Comparison of ENCODE assay signal across 1 cellular context in the genomic region with DNA sequence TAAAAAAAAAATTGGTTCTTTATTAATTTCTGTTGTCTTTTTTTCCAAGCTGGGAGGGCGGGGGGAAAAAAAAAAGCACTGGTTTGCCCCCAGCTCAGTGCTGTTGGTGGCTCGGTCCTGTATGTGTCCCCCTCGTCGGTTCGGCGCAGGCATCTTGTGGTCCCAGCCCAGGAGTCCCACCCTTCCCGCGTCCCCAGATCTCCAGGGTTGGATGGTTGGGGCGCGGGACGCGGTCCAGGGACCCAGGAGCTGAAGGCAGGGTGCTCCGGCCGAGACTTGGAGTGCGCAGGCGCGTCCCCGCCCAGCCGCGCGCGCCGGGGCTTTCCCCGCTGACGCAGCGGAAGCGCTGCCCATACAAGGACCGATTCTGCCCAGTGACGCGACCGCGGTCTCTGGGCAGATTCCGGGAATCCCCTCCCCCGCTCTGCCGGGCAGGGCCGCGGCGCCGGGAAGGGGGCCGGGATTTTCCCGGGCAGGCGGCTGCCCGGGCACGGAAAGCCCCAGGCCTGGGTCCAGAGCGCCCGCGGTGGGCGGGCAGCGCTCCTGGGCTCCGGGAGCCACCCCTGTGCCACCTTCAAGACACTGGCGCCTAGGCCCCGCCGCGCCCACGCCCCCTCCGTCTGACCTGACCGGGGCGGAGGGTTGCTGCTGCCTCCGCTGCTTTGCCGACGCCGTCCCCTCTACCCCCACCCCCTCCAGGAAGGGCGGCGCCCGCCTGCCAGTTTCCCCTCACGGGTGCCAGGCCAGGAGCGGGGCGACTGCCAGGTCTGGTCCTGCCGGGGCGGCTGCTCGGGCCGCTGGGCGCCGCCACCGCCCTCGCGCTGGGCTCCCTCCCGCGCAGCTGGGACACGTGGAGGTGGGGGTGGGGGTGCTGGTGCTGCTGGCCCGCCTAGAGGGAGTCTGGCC.
TF ChIP-seq lines count a peak whose summit lies in the region.

No MANE protein-coding gene starts in this region.

TF ChIP-seq in HepG2, 621 proteins besides CTCF, POLR2A, EP300 and RAD21 (continued from another document and continues in another):
- peak; percentile 82; the same call in 1 of the 2 replicates for TF ChIP-seq KLF9 (CRISPR knock-in tag; IDR thresholded peaks at IDR 0.05; ENCODE audit: low read depth)
- TF ChIP-seq RFX3 (CRISPR knock-in tag; IDR thresholded peaks at IDR 0.05): no peak
- TF ChIP-seq ZNF253 (CRISPR knock-in tag; IDR thresholded peaks at IDR 0.05; ENCODE audit: borderline replicate concordance): no peak
- TF ChIP-seq TMF1 (CRISPR knock-in tag; IDR thresholded peaks at IDR 0.05; ENCODE audit: low read depth): no peak
- TF ChIP-seq GTF3A (CRISPR knock-in tag; conservative IDR thresholded peaks at IDR 0.05): no peak
- TF ChIP-seq ZNF788 (CRISPR knock-in tag; IDR thresholded peaks at IDR 0.05; ENCODE audit: borderline replicate concordance): peak; percentile 33; the same call in 1 of the 2 replicates
- peak; percentile 85 for TF ChIP-seq GABPB1 (CRISPR knock-in tag; IDR thresholded peaks at IDR 0.05)
- peak; percentile 73 for TF ChIP-seq HOXA3 (CRISPR knock-in tag; IDR thresholded peaks at IDR 0.05)
- TF ChIP-seq SALL1 (CRISPR knock-in tag; IDR thresholded peaks at IDR 0.05): peak; percentile 22; the same call in 1 of the 2 replicates
- TF ChIP-seq ZNF430 (CRISPR knock-in tag; IDR thresholded peaks at IDR 0.05): peak; percentile 61; the same call in 1 of the 2 replicates
- TF ChIP-seq, protein P1, sequence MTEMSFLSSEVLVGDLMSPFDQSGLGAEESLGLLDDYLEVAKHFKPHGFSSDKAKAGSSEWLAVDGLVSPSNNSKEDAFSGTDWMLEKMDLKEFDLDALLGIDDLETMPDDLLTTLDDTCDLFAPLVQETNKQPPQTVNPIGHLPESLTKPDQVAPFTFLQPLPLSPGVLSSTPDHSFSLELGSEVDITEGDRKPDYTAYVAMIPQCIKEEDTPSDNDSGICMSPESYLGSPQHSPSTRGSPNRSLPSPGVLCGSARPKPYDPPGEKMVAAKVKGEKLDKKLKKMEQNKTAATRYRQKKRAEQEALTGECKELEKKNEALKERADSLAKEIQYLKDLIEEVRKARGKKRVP (CRISPR knock-in tag; IDR thresholded peaks at IDR 0.05): peak in 1 of 2 experiments; percentile 36; a peak in 1 of 4 replicates
- TF ChIP-seq DPF2 (CRISPR knock-in tag; IDR thresholded peaks at IDR 0.05; ENCODE audit: borderline replicate concordance, low read depth): 0 out of 2 replicates have a peak, but pooled peaks have one; percentile 33
- TF ChIP-seq SMARCE1 (IDR thresholded peaks at IDR 0.05; ENCODE audit: borderline replicate concordance): no peak
- TF ChIP-seq BRCA1 (CRISPR knock-in tag; IDR thresholded peaks at IDR 0.05): no peak
- TF ChIP-seq GABPA (IDR thresholded peaks at IDR 0.05; ENCODE audit: low read depth, low read length): no peak
- TF ChIP-seq GABPA (CRISPR knock-in tag; IDR thresholded peaks at IDR 0.05; ENCODE audit: low read depth): peak; percentile 36; the same call in 1 of the 2 replicates
- TF ChIP-seq, protein P2, sequence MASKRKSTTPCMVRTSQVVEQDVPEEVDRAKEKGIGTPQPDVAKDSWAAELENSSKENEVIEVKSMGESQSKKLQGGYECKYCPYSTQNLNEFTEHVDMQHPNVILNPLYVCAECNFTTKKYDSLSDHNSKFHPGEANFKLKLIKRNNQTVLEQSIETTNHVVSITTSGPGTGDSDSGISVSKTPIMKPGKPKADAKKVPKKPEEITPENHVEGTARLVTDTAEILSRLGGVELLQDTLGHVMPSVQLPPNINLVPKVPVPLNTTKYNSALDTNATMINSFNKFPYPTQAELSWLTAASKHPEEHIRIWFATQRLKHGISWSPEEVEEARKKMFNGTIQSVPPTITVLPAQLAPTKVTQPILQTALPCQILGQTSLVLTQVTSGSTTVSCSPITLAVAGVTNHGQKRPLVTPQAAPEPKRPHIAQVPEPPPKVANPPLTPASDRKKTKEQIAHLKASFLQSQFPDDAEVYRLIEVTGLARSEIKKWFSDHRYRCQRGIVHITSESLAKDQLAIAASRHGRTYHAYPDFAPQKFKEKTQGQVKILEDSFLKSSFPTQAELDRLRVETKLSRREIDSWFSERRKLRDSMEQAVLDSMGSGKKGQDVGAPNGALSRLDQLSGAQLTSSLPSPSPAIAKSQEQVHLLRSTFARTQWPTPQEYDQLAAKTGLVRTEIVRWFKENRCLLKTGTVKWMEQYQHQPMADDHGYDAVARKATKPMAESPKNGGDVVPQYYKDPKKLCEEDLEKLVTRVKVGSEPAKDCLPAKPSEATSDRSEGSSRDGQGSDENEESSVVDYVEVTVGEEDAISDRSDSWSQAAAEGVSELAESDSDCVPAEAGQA (IDR thresholded peaks at IDR 0.05; ENCODE audit: low read depth): 0 out of 2 replicates have a peak, but pooled peaks have one; percentile 20
- TF ChIP-seq, protein P2 (CRISPR knock-in tag; IDR thresholded peaks at IDR 0.05; ENCODE audit: borderline replicate concordance): no peak
- TF ChIP-seq ZNF75D (CRISPR knock-in tag; IDR thresholded peaks at IDR 0.05; ENCODE audit: borderline replicate concordance): no peak
- TF ChIP-seq, protein P3, sequence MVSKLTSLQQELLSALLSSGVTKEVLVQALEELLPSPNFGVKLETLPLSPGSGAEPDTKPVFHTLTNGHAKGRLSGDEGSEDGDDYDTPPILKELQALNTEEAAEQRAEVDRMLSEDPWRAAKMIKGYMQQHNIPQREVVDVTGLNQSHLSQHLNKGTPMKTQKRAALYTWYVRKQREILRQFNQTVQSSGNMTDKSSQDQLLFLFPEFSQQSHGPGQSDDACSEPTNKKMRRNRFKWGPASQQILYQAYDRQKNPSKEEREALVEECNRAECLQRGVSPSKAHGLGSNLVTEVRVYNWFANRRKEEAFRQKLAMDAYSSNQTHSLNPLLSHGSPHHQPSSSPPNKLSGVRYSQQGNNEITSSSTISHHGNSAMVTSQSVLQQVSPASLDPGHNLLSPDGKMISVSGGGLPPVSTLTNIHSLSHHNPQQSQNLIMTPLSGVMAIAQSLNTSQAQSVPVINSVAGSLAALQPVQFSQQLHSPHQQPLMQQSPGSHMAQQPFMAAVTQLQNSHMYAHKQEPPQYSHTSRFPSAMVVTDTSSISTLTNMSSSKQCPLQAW (CRISPR knock-in tag; IDR thresholded peaks at IDR 0.05): peak; percentile 74
- peak; percentile 90 for TF ChIP-seq POLR2AphosphoS2 (IDR thresholded peaks at IDR 0.05; ENCODE audit: low read depth, low read length)
- peak; percentile 100 for TF ChIP-seq HIVEP1 (CRISPR knock-in tag; IDR thresholded peaks at IDR 0.05)
- TF ChIP-seq ZIK1 (CRISPR knock-in tag; IDR thresholded peaks at IDR 0.05; ENCODE audit: borderline replicate concordance, low read depth): no peak
- TF ChIP-seq, protein P4, sequence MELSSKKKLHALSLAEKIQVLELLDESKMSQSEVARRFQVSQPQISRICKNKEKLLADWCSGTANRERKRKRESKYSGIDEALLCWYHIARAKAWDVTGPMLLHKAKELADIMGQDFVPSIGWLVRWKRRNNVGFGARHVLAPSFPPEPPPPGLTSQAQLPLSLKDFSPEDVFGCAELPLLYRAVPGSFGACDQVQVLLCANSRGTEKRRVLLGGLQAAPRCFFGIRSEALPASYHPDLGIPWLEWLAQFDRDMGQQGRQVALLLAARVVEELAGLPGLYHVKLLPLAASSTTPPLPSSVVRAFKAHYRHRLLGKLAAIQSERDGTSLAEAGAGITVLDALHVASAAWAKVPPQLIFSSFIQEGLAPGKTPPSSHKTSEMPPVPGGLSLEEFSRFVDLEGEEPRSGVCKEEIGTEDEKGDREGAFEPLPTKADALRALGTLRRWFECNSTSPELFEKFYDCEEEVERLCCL (CRISPR knock-in tag; IDR thresholded peaks at IDR 0.05; ENCODE audit: borderline replicate concordance): no peak; the same call in 1 of the 2 replicates
- TF ChIP-seq, protein P5, sequence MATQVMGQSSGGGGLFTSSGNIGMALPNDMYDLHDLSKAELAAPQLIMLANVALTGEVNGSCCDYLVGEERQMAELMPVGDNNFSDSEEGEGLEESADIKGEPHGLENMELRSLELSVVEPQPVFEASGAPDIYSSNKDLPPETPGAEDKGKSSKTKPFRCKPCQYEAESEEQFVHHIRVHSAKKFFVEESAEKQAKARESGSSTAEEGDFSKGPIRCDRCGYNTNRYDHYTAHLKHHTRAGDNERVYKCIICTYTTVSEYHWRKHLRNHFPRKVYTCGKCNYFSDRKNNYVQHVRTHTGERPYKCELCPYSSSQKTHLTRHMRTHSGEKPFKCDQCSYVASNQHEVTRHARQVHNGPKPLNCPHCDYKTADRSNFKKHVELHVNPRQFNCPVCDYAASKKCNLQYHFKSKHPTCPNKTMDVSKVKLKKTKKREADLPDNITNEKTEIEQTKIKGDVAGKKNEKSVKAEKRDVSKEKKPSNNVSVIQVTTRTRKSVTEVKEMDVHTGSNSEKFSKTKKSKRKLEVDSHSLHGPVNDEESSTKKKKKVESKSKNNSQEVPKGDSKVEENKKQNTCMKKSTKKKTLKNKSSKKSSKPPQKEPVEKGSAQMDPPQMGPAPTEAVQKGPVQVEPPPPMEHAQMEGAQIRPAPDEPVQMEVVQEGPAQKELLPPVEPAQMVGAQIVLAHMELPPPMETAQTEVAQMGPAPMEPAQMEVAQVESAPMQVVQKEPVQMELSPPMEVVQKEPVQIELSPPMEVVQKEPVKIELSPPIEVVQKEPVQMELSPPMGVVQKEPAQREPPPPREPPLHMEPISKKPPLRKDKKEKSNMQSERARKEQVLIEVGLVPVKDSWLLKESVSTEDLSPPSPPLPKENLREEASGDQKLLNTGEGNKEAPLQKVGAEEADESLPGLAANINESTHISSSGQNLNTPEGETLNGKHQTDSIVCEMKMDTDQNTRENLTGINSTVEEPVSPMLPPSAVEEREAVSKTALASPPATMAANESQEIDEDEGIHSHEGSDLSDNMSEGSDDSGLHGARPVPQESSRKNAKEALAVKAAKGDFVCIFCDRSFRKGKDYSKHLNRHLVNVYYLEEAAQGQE (IDR thresholded peaks at IDR 0.05; ENCODE audit: borderline replicate concordance in 1 of 2, low read depth in 1 of 2, low read length in 2 of 2): no peak
- peak; percentile 31; the same call in 1 of the 2 replicates for TF ChIP-seq ZBTB8A (CRISPR knock-in tag; IDR thresholded peaks at IDR 0.05; ENCODE audit: borderline replicate concordance, low read depth)
- no peak for TF ChIP-seq CBX2 (IDR thresholded peaks at IDR 0.05; ENCODE audit: low read depth, low read length)
- no peak for TF ChIP-seq CBX2 (CRISPR knock-in tag; IDR thresholded peaks at IDR 0.05; ENCODE audit: low read depth)
- peak; percentile 69 for TF ChIP-seq ZNF451 (CRISPR knock-in tag; IDR thresholded peaks at IDR 0.05)
- no peak for TF ChIP-seq MAF1 (CRISPR knock-in tag; IDR thresholded peaks at IDR 0.05; ENCODE audit: borderline replicate concordance)
- peak; percentile 69; the same call in 1 of the 2 replicates for TF ChIP-seq ZNF431 (CRISPR knock-in tag; IDR thresholded peaks at IDR 0.05; ENCODE audit: borderline replicate concordance, low read depth)
- TF ChIP-seq ZSCAN20 (CRISPR knock-in tag; IDR thresholded peaks at IDR 0.05; ENCODE audit: borderline replicate concordance): peak; percentile 63; the same call in 1 of the 2 replicates
- TF ChIP-seq, protein P6, sequence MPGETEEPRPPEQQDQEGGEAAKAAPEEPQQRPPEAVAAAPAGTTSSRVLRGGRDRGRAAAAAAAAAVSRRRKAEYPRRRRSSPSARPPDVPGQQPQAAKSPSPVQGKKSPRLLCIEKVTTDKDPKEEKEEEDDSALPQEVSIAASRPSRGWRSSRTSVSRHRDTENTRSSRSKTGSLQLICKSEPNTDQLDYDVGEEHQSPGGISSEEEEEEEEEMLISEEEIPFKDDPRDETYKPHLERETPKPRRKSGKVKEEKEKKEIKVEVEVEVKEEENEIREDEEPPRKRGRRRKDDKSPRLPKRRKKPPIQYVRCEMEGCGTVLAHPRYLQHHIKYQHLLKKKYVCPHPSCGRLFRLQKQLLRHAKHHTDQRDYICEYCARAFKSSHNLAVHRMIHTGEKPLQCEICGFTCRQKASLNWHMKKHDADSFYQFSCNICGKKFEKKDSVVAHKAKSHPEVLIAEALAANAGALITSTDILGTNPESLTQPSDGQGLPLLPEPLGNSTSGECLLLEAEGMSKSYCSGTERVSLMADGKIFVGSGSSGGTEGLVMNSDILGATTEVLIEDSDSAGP (CRISPR knock-in tag; IDR thresholded peaks at IDR 0.05; ENCODE audit: borderline replicate concordance): peak; percentile 51; the same call in 1 of the 2 replicates
- peak; percentile 42; the same call in 1 of the 2 replicates for TF ChIP-seq MTF2 (CRISPR knock-in tag; IDR thresholded peaks at IDR 0.05; ENCODE audit: borderline replicate concordance)
- TF ChIP-seq ZNF326 (CRISPR knock-in tag; IDR thresholded peaks at IDR 0.05; ENCODE audit: borderline replicate concordance): 0 out of 2 replicates have a peak, but pooled peaks have one; percentile 65
- TF ChIP-seq PHF20 (CRISPR knock-in tag; IDR thresholded peaks at IDR 0.05): peak; percentile 67; the same call in 1 of the 2 replicates
- TF ChIP-seq ZNF121 (CRISPR knock-in tag; IDR thresholded peaks at IDR 0.05): no peak
- TF ChIP-seq CBFB (CRISPR knock-in tag; IDR thresholded peaks at IDR 0.05): peak; percentile 27; the same call in 1 of the 2 replicates
- peak; percentile 79; the same call in 1 of the 2 replicates for TF ChIP-seq HES4 (CRISPR knock-in tag; IDR thresholded peaks at IDR 0.05; ENCODE audit: borderline replicate concordance)
- TF ChIP-seq MLLT10 (CRISPR knock-in tag; IDR thresholded peaks at IDR 0.05): no peak
- peak; percentile 56 for TF ChIP-seq MED8 (CRISPR knock-in tag; IDR thresholded peaks at IDR 0.05; ENCODE audit: insufficient replicate concordance)
- TF ChIP-seq NCOA2 (CRISPR knock-in tag; IDR thresholded peaks at IDR 0.05): peak; percentile 66
- 0 out of 2 replicates have a peak, but pooled peaks have one; percentile 19 for TF ChIP-seq ZNF34 (CRISPR knock-in tag; IDR thresholded peaks at IDR 0.05; ENCODE audit: borderline replicate concordance)
- TF ChIP-seq MIXL1 (CRISPR knock-in tag; IDR thresholded peaks at IDR 0.05): no peak
- TF ChIP-seq ZNF607 (CRISPR knock-in tag; IDR thresholded peaks at IDR 0.05; ENCODE audit: borderline replicate concordance): no peak
- peak; percentile 48 for TF ChIP-seq HNRNPLL (IDR thresholded peaks at IDR 0.05; ENCODE audit: low read depth, low read length, poor library complexity, severe bottlenecking)
- peak; percentile 14; the same call in 1 of the 2 replicates for TF ChIP-seq RXRB (CRISPR knock-in tag; IDR thresholded peaks at IDR 0.05; ENCODE audit: borderline replicate concordance)
- TF ChIP-seq ZNF143 (CRISPR knock-in tag; IDR thresholded peaks at IDR 0.05): no peak
- TF ChIP-seq ZNF343 (CRISPR knock-in tag; IDR thresholded peaks at IDR 0.05): no peak
- TF ChIP-seq ZNF160 (CRISPR knock-in tag; IDR thresholded peaks at IDR 0.05): peak; percentile 12; the same call in 1 of the 2 replicates
